Comparison of ENCODE assay signal across 2 cellular contexts in the genomic region with DNA sequence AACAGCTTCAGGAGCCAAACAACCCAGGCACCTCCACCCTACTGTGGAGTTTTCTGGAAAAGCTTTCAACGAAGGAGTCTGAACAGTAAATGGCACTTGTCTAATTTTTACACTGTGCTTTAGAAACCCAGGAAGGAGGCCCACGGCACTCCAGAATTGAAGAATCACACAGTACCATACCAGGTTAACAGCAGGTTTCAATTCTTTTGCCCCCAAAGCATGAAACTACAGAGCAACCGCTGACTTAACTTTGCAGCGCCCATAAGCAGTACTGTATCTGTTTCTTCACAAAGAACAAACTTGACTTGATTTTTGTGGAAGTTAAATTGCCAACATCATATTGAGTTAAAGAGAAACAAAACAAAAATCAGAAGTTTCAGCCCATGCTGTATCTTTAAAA.
TF ChIP-seq lines count a peak whose summit lies in the region.

No MANE protein-coding gene starts in this region.

TF ChIP-seq in A549, 52 proteins besides CTCF, POLR2A, EP300 and RAD21 (continued from another document):
- TF ChIP-seq, protein P1, sequence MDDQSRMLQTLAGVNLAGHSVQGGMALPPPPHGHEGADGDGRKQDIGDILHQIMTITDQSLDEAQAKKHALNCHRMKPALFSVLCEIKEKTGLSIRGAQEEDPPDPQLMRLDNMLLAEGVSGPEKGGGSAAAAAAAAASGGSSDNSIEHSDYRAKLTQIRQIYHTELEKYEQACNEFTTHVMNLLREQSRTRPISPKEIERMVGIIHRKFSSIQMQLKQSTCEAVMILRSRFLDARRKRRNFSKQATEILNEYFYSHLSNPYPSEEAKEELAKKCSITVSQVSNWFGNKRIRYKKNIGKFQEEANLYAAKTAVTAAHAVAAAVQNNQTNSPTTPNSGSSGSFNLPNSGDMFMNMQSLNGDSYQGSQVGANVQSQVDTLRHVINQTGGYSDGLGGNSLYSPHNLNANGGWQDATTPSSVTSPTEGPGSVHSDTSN (IDR thresholded peaks at IDR 0.05) = no peak
- no peak for TF ChIP-seq EHMT2 (IDR thresholded peaks at IDR 0.05; ENCODE audit: low read depth)
- no peak for TF ChIP-seq MYC (IDR thresholded peaks at IDR 0.05; ENCODE audit: borderline replicate concordance, low read length)
- no peak for TF ChIP-seq GATA3 (IDR thresholded peaks at IDR 0.05; ENCODE audit: borderline replicate concordance)
- TF ChIP-seq HOXB5 (CRISPR knock-in tag; IDR thresholded peaks at IDR 0.05) = no peak
- TF ChIP-seq, protein P2, sequence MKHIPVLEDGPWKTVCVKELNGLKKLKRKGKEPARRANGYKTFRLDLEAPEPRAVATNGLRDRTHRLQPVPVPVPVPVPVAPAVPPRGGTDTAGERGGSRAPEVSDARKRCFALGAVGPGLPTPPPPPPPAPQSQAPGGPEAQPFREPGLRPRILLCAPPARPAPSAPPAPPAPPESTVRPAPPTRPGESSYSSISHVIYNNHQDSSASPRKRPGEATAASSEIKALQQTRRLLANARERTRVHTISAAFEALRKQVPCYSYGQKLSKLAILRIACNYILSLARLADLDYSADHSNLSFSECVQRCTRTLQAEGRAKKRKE (CRISPR knock-in tag; IDR thresholded peaks at IDR 0.05; ENCODE audit: low read depth) = no peak

TF ChIP-seq in IMR-90, 13 proteins besides CTCF, POLR2A, EP300 and RAD21 (continued from another document):
- TF ChIP-seq CEBPB (IDR thresholded peaks at IDR 0.05; ENCODE audit: low read depth, low read length) = no peak
- no peak for TF ChIP-seq MXI1 (IDR thresholded peaks at IDR 0.05; ENCODE audit: borderline replicate concordance, low read depth, low read length)
- TF ChIP-seq CHD1 (IDR thresholded peaks at IDR 0.05; ENCODE audit: low read depth, low read length) = no peak
- no peak for TF ChIP-seq NFE2L2 (IDR thresholded peaks at IDR 0.05; ENCODE audit: low read depth, low read length)
- no peak for TF ChIP-seq BHLHE40 (IDR thresholded peaks at IDR 0.05; ENCODE audit: low read depth, low read length)
- no peak for TF ChIP-seq RFX5 (IDR thresholded peaks at IDR 0.05; ENCODE audit: low read depth, low read length)
- no peak for TF ChIP-seq RCOR1 (IDR thresholded peaks at IDR 0.05; ENCODE audit: insufficient replicate concordance, low read length)
- no peak for TF ChIP-seq MAFK (IDR thresholded peaks at IDR 0.05; ENCODE audit: low read depth, low read length)
- no peak for TF ChIP-seq MAZ (IDR thresholded peaks at IDR 0.05; ENCODE audit: borderline replicate concordance, low read depth, low read length)
